In the genomic region with DNA sequence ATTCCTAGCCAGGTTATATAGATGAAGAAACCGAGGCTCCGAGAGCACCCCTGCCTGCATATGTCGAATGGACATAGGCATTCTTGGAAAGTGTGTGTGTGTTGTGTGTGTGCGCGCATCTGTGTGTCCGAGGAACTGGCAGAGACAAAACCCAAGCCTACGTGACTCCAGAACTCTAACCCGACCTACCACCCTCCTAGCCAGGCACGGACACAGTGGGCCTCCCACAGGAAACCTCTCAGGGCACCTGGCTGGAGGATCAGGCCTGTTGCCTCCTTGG, we compare ENCODE assay signal across 8 cellular contexts. TPM values are rescaled to one million over a fixed set of nuclear protein-coding genes. Genes with fewer than 3 reads are reported as not detected.
DNase-seq lines count a peak whose midpoint lies in the region; ATAC-seq, FAIRE-seq and TF ChIP-seq lines count a peak whose summit lies in the region.

No MANE protein-coding gene starts in this region.

- H2BK20ac ChIP-seq in H1 (ENCODE audit: low read length), result no peak overlapping the region

- no peaks in the 10 kb centered on the region; a peak in 1 of 22 replicates for H4K20me1 ChIP-seq in BLaER1 treated with 17β-estradiol and CSF1 and Interleukin-3, amounts not matched to agents 10 nM and 100 nM
- H4K20me1 ChIP-seq in H1 (replicated peaks in 1 of 2; ENCODE audit: control insufficient read depth in 1 of 2, insufficient read depth in 2 of 2, low read length in 2 of 2), result no peaks in the 10 kb centered on the region
- no peaks in the 10 kb centered on the region for H4K20me1 ChIP-seq in osteoblast (ENCODE audit: insufficient read depth, low read length)

- TF ChIP-seq CTCF in H1 (IDR thresholded peaks at IDR 0.05; ENCODE audit: control extremely low read depth in 1 of 3, insufficient read depth in 1 of 3, low read depth in 1 of 3, low read length in 3 of 3) (no peak), osteoblast (IDR thresholded peaks at IDR 0.05; ENCODE audit: extremely low read depth, low read depth, low read length) (no peak)

- H3K23ac ChIP-seq in H1 (ENCODE audit: insufficient read length), result no peak overlapping the region

- no peaks in the 10 kb centered on the region for H3K9me3 Mint-ChIP-seq in IgD-negative memory B cell
- no peaks in the 10 kb centered on the region for H3K9me3 Mint-ChIP-seq in activated CD8-positive, alpha-beta memory T cell treated with anti-CD3 and anti-CD28 coated beads, Interleukin-2, amount 10 ng/mL, durations not matched to agents 7 days and 5 days (ENCODE audit: low read depth)

- TF ChIP-seq POLR2A in H1 (IDR thresholded peaks at IDR 0.05; ENCODE audit: control extremely low read depth in 1 of 2, low read depth in 2 of 2, low read length in 2 of 2), result no peak
- no peak for TF ChIP-seq POLR2A in GM18505 (IDR thresholded peaks at IDR 0.05; ENCODE audit: borderline replicate concordance, extremely low read depth, insufficient read depth, insufficient read length)

- peaks cover 37 to 56% (median 44%) of the 10 kb centered on the region in 10 experiments for H3K4me1 ChIP-seq in BLaER1 treated with 17β-estradiol and CSF1 and Interleukin-3, amounts not matched to agents 10 nM and 100 nM
- peaks cover 2 to 30% (median 15%) of the 10 kb centered on the region in 4 experiments for H3K4me1 ChIP-seq in H1 (replicated peaks in 1 of 4; ENCODE audit: control insufficient read depth in 3 of 4, insufficient read depth in 4 of 4, low read length in 3 of 4)
- H3K4me1 ChIP-seq in osteoblast (ENCODE audit: insufficient read depth, low read length), result peaks cover 19% of the 10 kb centered on the region

- no peak for ATAC-seq in HG03025 (IDR thresholded peaks at IDR 0.05; ENCODE audit: low FRiP score, unreplicated experiment)
- no peak for ATAC-seq in GM18505 (IDR thresholded peaks at IDR 0.05; ENCODE audit: unreplicated experiment)
- ATAC-seq in activated CD8-positive, alpha-beta memory T cell treated with anti-CD3 and anti-CD28 coated beads, Interleukin-2, amount 10 ng/mL, durations not matched to agents 7 days and 5 days, result no peak

- H2BK120ac ChIP-seq in H1 (replicated peaks; ENCODE audit: low read depth, low read length), result no peak overlapping the region

- H3K4me3 Mint-ChIP-seq in IgD-negative memory B cell, result peak overlapping the region in 3 of 4 donors; percentile 58 to 79 (median 62)
- H3K4me3 Mint-ChIP-seq in activated CD8-positive, alpha-beta memory T cell treated with anti-CD3 and anti-CD28 coated beads, Interleukin-2, amount 10 ng/mL, durations not matched to agents 7 days and 5 days, result no peak overlapping the region

- no peak for FAIRE-seq in H1 (lab: Jason Lieb, UNC)

- H2AFZ ChIP-seq in H1 (ENCODE audit: low read length) (peak overlapping the region; percentile 9; the same call in 1 of the 2 replicates), osteoblast (ENCODE audit: low read length) (peak overlapping the region; percentile 65)

- no peak for TF ChIP-seq EP300 in H1 (IDR thresholded peaks at IDR 0.05; ENCODE audit: borderline replicate concordance in 1 of 2, low read depth in 2 of 2, low read length in 2 of 2)

- H3K4ac ChIP-seq in H1 (replicated peaks; ENCODE audit: insufficient read length, low read depth, low read length), result peak overlapping the region; percentile 8

- H3K4me2 ChIP-seq in BLaER1 treated with 17β-estradiol and CSF1 and Interleukin-3, amounts not matched to agents 10 nM and 100 nM, result peak overlapping the region; percentile 90 to 97 (median 94); a peak in 21 of 22 replicates
- H3K4me2 ChIP-seq in H1 (ENCODE audit: insufficient read depth in 1 of 2, low read depth in 2 of 2, low read length in 2 of 2) (peak overlapping the region; percentile 71 to 80), osteoblast (ENCODE audit: insufficient read depth, low read length) (peak overlapping the region; percentile 86)

- H2BK15ac ChIP-seq in H1 (ENCODE audit: low read length), result 0 out of 2 replicates have a peak overlapping the region, but pooled peaks have one; percentile 29

- no peak overlapping the region for H3K27ac Mint-ChIP-seq in IgD-negative memory B cell
- H3K27ac Mint-ChIP-seq in activated CD8-positive, alpha-beta memory T cell treated with anti-CD3 and anti-CD28 coated beads, Interleukin-2, amount 10 ng/mL, durations not matched to agents 7 days and 5 days, result no peak overlapping the region

- H2AK5ac ChIP-seq in H1 (ENCODE audit: low read depth, low read length), result no peak overlapping the region

- 0 out of 2 replicates have a peak overlapping the region, but pooled peaks have one; percentile 24 for H2BK5ac ChIP-seq in H1 (ENCODE audit: low read depth, low read length)

- H3K18ac ChIP-seq in H1 (ENCODE audit: extremely low read depth, low read length), result peak overlapping the region; percentile 71

- H3K27me3 Mint-ChIP-seq in IgD-negative memory B cell, result peaks cover 8% of the 10 kb centered on the region
- H3K27me3 Mint-ChIP-seq in activated CD8-positive, alpha-beta memory T cell treated with anti-CD3 and anti-CD28 coated beads, Interleukin-2, amount 10 ng/mL, durations not matched to agents 7 days and 5 days, result peaks cover 9% of the 10 kb centered on the region

- H3K4me3 ChIP-seq in BLaER1 treated with 17β-estradiol and CSF1 and Interleukin-3, amounts not matched to agents 10 nM and 100 nM, result 0 out of 20 replicates have a peak overlapping the region, but pooled peaks of 1 of the 10 experiments have one; percentile 59
- H3K4me3 ChIP-seq in H1 (ENCODE audit: extremely low read depth in 1 of 4, insufficient read depth in 2 of 4, low read depth in 3 of 4, low read length in 4 of 4), result peak overlapping the region; percentile 31 to 62 (median 56)
- H3K4me3 ChIP-seq in osteoblast (ENCODE audit: insufficient read depth, low read length), result peak overlapping the region; percentile 75

- H3K9me3 ChIP-seq in BLaER1 treated with 17β-estradiol and CSF1 and Interleukin-3, amounts not matched to agents 10 nM and 100 nM (replicated peaks in 1 of 11), result no peaks in the 10 kb centered on the region
- no peaks in the 10 kb centered on the region for H3K9me3 ChIP-seq in H1 (ENCODE audit: insufficient read depth in 2 of 2, low read depth in 1 of 2, low read length in 1 of 2)
- no peaks in the 10 kb centered on the region for H3K9me3 ChIP-seq in osteoblast (ENCODE audit: low read depth, low read length)

- H3K23me2 ChIP-seq in H1 (ENCODE audit: low read depth, low read length), result peaks cover 11% of the 10 kb centered on the region

- no peak overlapping the region for H4K91ac ChIP-seq in H1 (replicated peaks; ENCODE audit: insufficient read length, low read length)

- CTCF ChIA-PET in H1 (lab: Charles Lee; ENCODE audit: partially characterized antibody), result interaction anchor here (1.0 to 5.3 kb wide), 4 partner anchors 10 to 95 kb away, joined by 3 to 37 read pairs (median 20); no protein-coding TSS in a partner anchor
- CTCF ChIA-PET in activated CD8-positive, alpha-beta memory T cell treated with anti-CD3 and anti-CD28 coated beads, Interleukin-2, amount 10 ng/mL, durations not matched to agents 7 days and 5 days (lab: Charles Lee), result interaction anchor here (1.0 to 2.7 kb wide), 4 partner anchors 8 to 15 kb away, joined by 3 to 12 read pairs (median 5); no protein-coding TSS in a partner anchor

- H4K8ac ChIP-seq in H1 (ENCODE audit: extremely low read depth, insufficient read depth, low read length), result peak overlapping the region; percentile 83; the same call in 1 of the 2 replicates

- H4K5ac ChIP-seq in H1 (ENCODE audit: insufficient read length, low read depth, low read length), result no peak overlapping the region

- no peak overlapping the region; a peak in 1 of 22 replicates for H3K9ac ChIP-seq in BLaER1 treated with 17β-estradiol and CSF1 and Interleukin-3, amounts not matched to agents 10 nM and 100 nM
- peak overlapping the region in 1 of 4 experiments; percentile 35; a peak in 2 of 7 replicates for H3K9ac ChIP-seq in H1 (replicated peaks in 1 of 4; ENCODE audit: extremely low read depth in 1 of 4, low read depth in 3 of 4, low read length in 3 of 4)

- H2BK12ac ChIP-seq in H1 (ENCODE audit: low read depth, low read length), result 0 out of 2 replicates have a peak overlapping the region, but pooled peaks have one; percentile 39

- H3K36me3 Mint-ChIP-seq in IgD-negative memory B cell, result peaks cover 2% of the 10 kb centered on the region
- H3K36me3 Mint-ChIP-seq in activated CD8-positive, alpha-beta memory T cell treated with anti-CD3 and anti-CD28 coated beads, Interleukin-2, amount 10 ng/mL, durations not matched to agents 7 days and 5 days, result no peaks in the 10 kb centered on the region

- no peaks in the 10 kb centered on the region for H3K79me2 ChIP-seq in H1 (ENCODE audit: control insufficient read depth in 1 of 2, insufficient read depth in 2 of 2, low read length in 2 of 2)
- H3K79me2 ChIP-seq in osteoblast (ENCODE audit: insufficient read depth, low read length), result no peaks in the 10 kb centered on the region

- peaks cover 11 to 26% (median 17%) of the 10 kb centered on the region in 11 experiments for H3K27me3 ChIP-seq in BLaER1 treated with 17β-estradiol and CSF1 and Interleukin-3, amounts not matched to agents 10 nM and 100 nM
- H3K27me3 ChIP-seq in H1 (replicated peaks in 1 of 4; ENCODE audit: control insufficient read depth in 3 of 4, extremely low read depth in 1 of 4, insufficient read depth in 3 of 4, low read length in 3 of 4) (peaks cover 0 to 13% (median 12%) of the 10 kb centered on the region in 4 experiments; a peak in 5 of 7 replicates), osteoblast (ENCODE audit: insufficient read depth, low read length) (no peaks in the 10 kb centered on the region)

- H3K56ac ChIP-seq in H1 (replicated peaks; ENCODE audit: insufficient read length, low read depth, low read length), result no peak overlapping the region

- H3K14ac ChIP-seq in H1 (ENCODE audit: insufficient read length), result no peak overlapping the region

- H3K4me1 Mint-ChIP-seq in IgD-negative memory B cell, result peaks cover 0 to 3% (median 0%) of the 10 kb centered on the region in 3 donors
- no peaks in the 10 kb centered on the region for H3K4me1 Mint-ChIP-seq in activated CD8-positive, alpha-beta memory T cell treated with anti-CD3 and anti-CD28 coated beads, Interleukin-2, amount 10 ng/mL, durations not matched to agents 7 days and 5 days

- no peak overlapping the region for H3K27ac ChIP-seq in BLaER1 treated with 17β-estradiol and CSF1 and Interleukin-3, amounts not matched to agents 10 nM and 100 nM
- H3K27ac ChIP-seq in H1 (ENCODE audit: low read depth, low read length), result no peak overlapping the region
- H3K27ac ChIP-seq in osteoblast (ENCODE audit: low read depth, low read length), result no peak overlapping the region

- 91% methylated on average over 9 of the region's 9 CpGs; no CpG with 5 or more reads in 1 of the 2 experiments for WGBS in H1 (ENCODE audit: extremely low coverage in 1 of 2, insufficient coverage in 1 of 2, insufficient read length in 1 of 2, insufficient replicate concordance in 2 of 2, low coverage in 1 of 2, low lambda C conversion rate in 2 of 2, missing lambda C conversion rate in 1 of 2), 2 experiments

- POLR2A ChIA-PET in H1 (lab: Charles Lee; ENCODE audit: partially characterized antibody), result interaction anchor here (0.9 to 1.6 kb wide), 6 partner anchors 10 to 47 kb away, joined by 3 to 6 read pairs (median 4); a partner anchor contains a TSS

- H3K79me1 ChIP-seq in H1 (ENCODE audit: low read depth, low read length), result no peaks in the 10 kb centered on the region

- no peaks in the 10 kb centered on the region for H3K36me3 ChIP-seq in BLaER1 treated with 17β-estradiol and CSF1 and Interleukin-3, amounts not matched to agents 10 nM and 100 nM
- H3K36me3 ChIP-seq in H1 (ENCODE audit: control insufficient read depth in 2 of 4, insufficient read depth in 4 of 4, low read length in 3 of 4) (no peaks in the 10 kb centered on the region), osteoblast (ENCODE audit: insufficient read depth, low read length) (no peaks in the 10 kb centered on the region)

- no peak for TF ChIP-seq RAD21 in H1 (IDR thresholded peaks at IDR 0.05 in 1 of 2, conservative IDR thresholded peaks at IDR 0.05 in 1 of 2; ENCODE audit: low read depth in 2 of 2, low read length in 2 of 2)

- DNase-seq in H1 (ENCODE audit: low read depth in 1 of 2, low spot score in 2 of 2), result no peak
- DNase-seq in osteoblast (ENCODE audit: insufficient read length, low spot score, missing footprints), result no peak
- no peak for DNase-seq in stimulated activated naive CD4-positive, alpha-beta T cell (lab: John Stamatoyannopoulos, UW)
- DNase-seq in activated CD8-positive, alpha-beta memory T cell treated with anti-CD3 and anti-CD28 coated beads, Interleukin-2, amount 10 ng/mL, durations not matched to agents 7 days and 5 days, result no peak

RNA-seq across cellular contexts. Expression of a gene that starts 0.5 kb away (rescaled TPM):
- polyA plus RNA-seq in IgD-negative memory B cell, result not detected
- total RNA-seq in H1 (2021; fragmentation: NEBNext Ultra II Directional; extraction: Animal tissue kit (Norgen Biotek cat#: 25700)), result 3.9 and 4.1 TPM in 2 replicates
- polyA plus RNA-seq in H1 (2011; rRNA removed), result 2.1 and 2.8 TPM in 2 replicates
- polyA plus RNA-seq in H1 (2011; cell fraction: cytosol; rRNA removed), result 2.3 TPM
- polyA plus RNA-seq in H1 (2011; cell fraction: nucleus; rRNA removed), result 4.3 TPM
- polyA plus RNA-seq in H1 (2012, experiment 1 of 2), result 2.1 to 3.3 TPM (median 2.9 TPM) in 4 replicates
- 2.8 TPM for polyA plus RNA-seq in H1 (2012, experiment 2 of 2)
- 2.9 TPM for polyA plus RNA-seq in H1 (2013, experiment 1 of 2)
- 3.1 TPM for polyA plus RNA-seq in H1 (2013, experiment 2 of 2)
- polyA minus RNA-seq in H1 (2011; rRNA and poly(A)+ RNA removed), result 1.2 and 1.7 TPM in 2 replicates
- 4.0 TPM for polyA minus RNA-seq in H1 (2011; cell fraction: cytosol; rRNA and poly(A)+ RNA removed)
- 8.7 TPM for polyA minus RNA-seq in H1 (2011; cell fraction: nucleus; rRNA and poly(A)+ RNA removed)
- total RNA-seq in osteoblast, result 16.3 and 24.5 TPM in 2 replicates
- total RNA-seq in activated CD8-positive, alpha-beta memory T cell treated with anti-CD3 and anti-CD28 coated beads, Interleukin-2, amount 10 ng/mL, durations not matched to agents 7 days and 5 days, result under 1 TPM; 0.29 to 0.56 TPM

RNA-seq across cellular contexts. Expression of a gene that starts 32.9 kb away (rescaled TPM):
- 1.4 TPM for polyA plus RNA-seq in IgD-negative memory B cell
- 11.3 and 13.8 TPM in 2 replicates for total RNA-seq in H1 (2021; fragmentation: NEBNext Ultra II Directional; extraction: Animal tissue kit (Norgen Biotek cat#: 25700))
- polyA plus RNA-seq in H1 (2011; rRNA removed), result 9.4 and 9.8 TPM in 2 replicates
- polyA plus RNA-seq in H1 (2011; cell fraction: cytosol; rRNA removed), result 13.9 TPM
- 45.2 TPM for polyA plus RNA-seq in H1 (2011; cell fraction: nucleus; rRNA removed)
- polyA plus RNA-seq in H1 (2012, experiment 1 of 2), result 9.3 to 19.0 TPM (median 15.0 TPM) in 4 replicates
- polyA plus RNA-seq in H1 (2012, experiment 2 of 2), result 5.9 TPM
- 6.5 TPM for polyA plus RNA-seq in H1 (2013, experiment 1 of 2)
- 5.4 TPM for polyA plus RNA-seq in H1 (2013, experiment 2 of 2)
- polyA minus RNA-seq in H1 (2011; rRNA and poly(A)+ RNA removed), result 21.4 and 21.5 TPM in 2 replicates
- polyA minus RNA-seq in H1 (2011; cell fraction: cytosol; rRNA and poly(A)+ RNA removed), result 7.9 TPM
- polyA minus RNA-seq in H1 (2011; cell fraction: nucleus; rRNA and poly(A)+ RNA removed), result 25.7 TPM
- 0.29 and 0.36 TPM in 2 replicates for total RNA-seq in osteoblast
- 1 to 10 TPM; 2.5 to 3.6 TPM for total RNA-seq in activated CD8-positive, alpha-beta memory T cell treated with anti-CD3 and anti-CD28 coated beads, Interleukin-2, amount 10 ng/mL, durations not matched to agents 7 days and 5 days

RNA-seq across cellular contexts. Expression of a gene that starts 46.8 kb away (rescaled TPM):
- polyA plus RNA-seq in IgD-negative memory B cell (29.2 TPM), H1 (2011; rRNA removed) (59.7 and 79.9 TPM in 2 replicates)
- 42.6 and 51.4 TPM in 2 replicates for total RNA-seq in H1 (2021; fragmentation: NEBNext Ultra II Directional; extraction: Animal tissue kit (Norgen Biotek cat#: 25700))
- 85.4 TPM for polyA plus RNA-seq in H1 (2011; cell fraction: cytosol; rRNA removed)
- 64.5 TPM for polyA plus RNA-seq in H1 (2011; cell fraction: nucleus; rRNA removed)
- 48.8 to 54.9 TPM (median 53.1 TPM) in 4 replicates for polyA plus RNA-seq in H1 (2012, experiment 1 of 2)
- polyA plus RNA-seq in H1 (2012, experiment 2 of 2), result 20.3 TPM
- 27.6 TPM for polyA plus RNA-seq in H1 (2013, experiment 1 of 2)
- polyA plus RNA-seq in H1 (2013, experiment 2 of 2), result 25.4 TPM
- 57.0 and 65.4 TPM in 2 replicates for polyA minus RNA-seq in H1 (2011; rRNA and poly(A)+ RNA removed)
- 31.3 TPM for polyA minus RNA-seq in H1 (2011; cell fraction: cytosol; rRNA and poly(A)+ RNA removed)
- 24.0 TPM for polyA minus RNA-seq in H1 (2011; cell fraction: nucleus; rRNA and poly(A)+ RNA removed)
- total RNA-seq in osteoblast, result 30.4 and 39.4 TPM in 2 replicates
- total RNA-seq in activated CD8-positive, alpha-beta memory T cell treated with anti-CD3 and anti-CD28 coated beads, Interleukin-2, amount 10 ng/mL, durations not matched to agents 7 days and 5 days, result 10 to 100 TPM; 47.9 to 54.0 TPM
